ENCODE assay signal across 27 cellular contexts in the genomic region with DNA sequence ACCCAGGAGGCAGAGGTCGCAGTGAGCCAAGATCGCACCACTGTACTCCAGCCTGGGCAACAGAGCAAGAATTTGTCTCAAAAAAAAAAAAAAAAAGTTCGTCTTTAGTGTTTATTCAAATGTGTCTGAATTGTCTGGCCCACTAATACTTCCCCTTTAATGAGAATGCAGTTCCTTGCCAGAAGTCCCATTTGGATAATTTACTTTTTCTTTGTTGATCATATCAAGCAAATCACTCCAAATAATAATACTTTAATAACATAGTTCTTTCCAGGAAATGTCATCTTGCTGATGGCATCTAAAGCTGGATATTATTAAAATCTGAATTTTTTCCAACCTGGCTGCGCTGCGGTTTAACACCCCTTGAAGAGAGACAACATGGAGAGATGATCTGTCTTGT.
"Had no signal": no experiment of that assay in that cellular context is flagged by ENCODE, and none has a peak within 500 bp of the region (broad histone marks: within the 10 kb centered on the region; RNA-seq: fewer than 3 reads in every experiment).

No MANE protein-coding gene starts in this region.

- H3K4me1 ChIP-seq: ascending aorta had no signal

- H3K9me3 ChIP-seq: ascending aorta, breast epithelium had no signal

- H3K27ac ChIP-seq: ascending aorta, brain microvascular endothelial cell, breast epithelium, VCaP had no signal

- H3K4me3 ChIP-seq: ascending aorta, breast epithelium had no signal

- H3K27me3 ChIP-seq: ascending aorta, brain microvascular endothelial cell, breast epithelium had no signal

- H3K36me3 ChIP-seq: ascending aorta, brain microvascular endothelial cell, breast epithelium had no signal

- ATAC-seq: activated CD8-positive, alpha-beta T cell treated with anti-CD3 and anti-CD28 coated beads for 36 hours; activated naive CD8-positive, alpha-beta T cell treated with anti-CD3 and anti-CD28 coated beads, Interleukin-2, amount 50 U/mL, for 24 hours had no signal

- DNase-seq: activated B cell treated with CpG ODN at 0.5 μM for 24 hours; activated CD4-positive, alpha-beta memory T cell treated with anti-CD3 and anti-CD28 coated beads for 36 hours; activated CD4-positive, alpha-beta T cell treated with anti-CD3 and anti-CD28 coated beads for 4 hours; activated CD4-positive, alpha-beta T cell treated with anti-CD3 and anti-CD28 coated beads, Interleukin-2, amount 10 ng/mL, durations not matched to agents 24 days and 14 days; activated CD4-positive, alpha-beta T cell treated with anti-CD3 and anti-CD28 coated beads, Interleukin-2, amount 50 U/mL, for 1 hour; activated CD4-positive, alpha-beta T cell treated with anti-CD3 and anti-CD28 coated beads, Interleukin-2, amount 50 U/mL, for 4 hours; activated CD4-positive, CD25-positive, alpha-beta regulatory T cell treated with anti-CD3 and anti-CD28 coated beads, Interleukin-2, amount 50 U/mL, for 72 hours; activated CD8-positive, alpha-beta memory T cell treated with anti-CD3 and anti-CD28 coated beads, Interleukin-2, amount 50 U/mL, for 4 hours; activated CD8-positive, alpha-beta T cell treated with anti-CD3 and anti-CD28 coated beads for 36 hours; activated effector memory CD4-positive, alpha-beta T cell treated with Interleukin-2 at 50 U/mL for 16 hours; activated gamma-delta T cell; activated naive CD4-positive, alpha-beta T cell treated with anti-CD3 and anti-CD28 coated beads, Interleukin-2, amount 10 ng/mL, durations not matched to agents 7 days and 5 days; activated naive CD4-positive, alpha-beta T cell treated with Interleukin-2 at 50 U/mL for 16 hours; activated naive CD8-positive, alpha-beta T cell treated with anti-CD3 and anti-CD28 coated beads, Interleukin-2, amount 10 ng/mL, durations not matched to agents 7 days and 5 days; activated naive CD8-positive, alpha-beta T cell treated with anti-CD3 and anti-CD28 coated beads, Interleukin-2, amount 50 U/mL, for 24 hours; activated T-cell treated with anti-CD3 and anti-CD28 coated beads, Interleukin-2, amount 50 U/mL, for 24 hours; activated T-cell treated with anti-CD3 and anti-CD28 coated beads, Interleukin-2, amount 50 U/mL, for 48 hours; amygdala; anterior cingulate cortex; brain microvascular endothelial cell; central memory CD4-positive, alpha-beta T cell; T-helper 1 cell; T-helper 2 cell; T-helper 9 cell had no signal
